11 cellular contexts compared by ENCODE assay signal in genomic region chr10:107847620-107848019, GRCh38.
DNase-seq lines count a peak whose midpoint lies in the region; ATAC-seq and TF ChIP-seq lines count a peak whose summit lies in the region.
"Had no signal": no experiment of that assay in that cellular context is flagged by ENCODE, and none has a peak within 500 bp of the region (broad histone marks: within the 10 kb centered on the region; RNA-seq: fewer than 3 reads in every experiment).

No MANE protein-coding gene starts in this region.

- ATAC-seq in GM18511 (IDR thresholded peaks at IDR 0.05; ENCODE audit: unreplicated experiment) (peak; percentile 52), HG02981 (IDR thresholded peaks at IDR 0.05; ENCODE audit: unreplicated experiment) (peak; percentile 86)

- H3K27ac ChIP-seq in PC-9 (no peak overlapping the region), ascending aorta (no peak overlapping the region), breast epithelium (no peak overlapping the region)

- CTCF ChIA-PET in PC-9 (lab: Charles Lee) = no interaction called here

- POLR2A ChIA-PET in PC-9 (lab: Charles Lee; ENCODE audit: unreplicated experiment) = no interaction called here

- H3K27me3 ChIP-seq in PC-9 (ENCODE audit: insufficient read depth, low read depth) = no peaks in the 10 kb centered on the region
- no peaks in the 10 kb centered on the region for H3K27me3 ChIP-seq in ascending aorta
- H3K27me3 ChIP-seq in breast epithelium = no peaks in the 10 kb centered on the region

- no peak overlapping the region for H2AFZ ChIP-seq in PC-9

- no peaks in the 10 kb centered on the region for H3K4me1 ChIP-seq in PC-9 (replicated peaks; ENCODE audit: insufficient read depth)
- no peaks in the 10 kb centered on the region for H3K4me1 ChIP-seq in ascending aorta
- no peaks in the 10 kb centered on the region for H3K4me1 ChIP-seq in breast epithelium

- H3K4me3 ChIP-seq in PC-9 (no peak overlapping the region), ascending aorta (no peak overlapping the region), breast epithelium (no peak overlapping the region)

- H3K9me3 ChIP-seq in PC-9 (ENCODE audit: insufficient read depth, low read depth) (no peaks in the 10 kb centered on the region), ascending aorta (no peaks in the 10 kb centered on the region), breast epithelium (peaks cover 0 to 4% of the 10 kb centered on the region in 2 donors)

- peak overlapping the region; percentile 31; the same call in 1 of the 2 replicates for H3K4me2 ChIP-seq in PC-9

- no peak for TF ChIP-seq POLR2A in breast epithelium (IDR thresholded peaks at IDR 0.05)

- no peaks in the 10 kb centered on the region for H3K79me2 ChIP-seq in PC-9 (ENCODE audit: low read depth)

- H3F3A ChIP-seq in PC-9 (ENCODE audit: insufficient read depth, low read depth) = no peaks in the 10 kb centered on the region

- intact Hi-C loops in PC-9 (cut with micrococcal nuclease; ENCODE audit: unreplicated experiment) (no loop called here), ascending aorta (cut with DNase I) (no loop called here), breast epithelium (cut with DNase I; ENCODE audit: low total_unique reads) (no loop called here)

- no peaks in the 10 kb centered on the region for H3K36me3 ChIP-seq in PC-9 (ENCODE audit: low read depth)
- no peaks in the 10 kb centered on the region for H3K36me3 ChIP-seq in ascending aorta
- H3K36me3 ChIP-seq in breast epithelium = no peaks in the 10 kb centered on the region

- no peaks in the 10 kb centered on the region for H4K20me1 ChIP-seq in PC-9 (ENCODE audit: insufficient read depth)

- no peaks in the 10 kb centered on the region for H3K9me2 ChIP-seq in PC-9 (ENCODE audit: insufficient read depth)

- DNase-seq in GM20000 (ENCODE audit: low spot score) = peak; percentile 9
- no peak for DNase-seq in PC-9
- no peak for DNase-seq in ascending aorta (ENCODE audit: low spot score in 2 of 2)
- DNase-seq in NCI-H748 (lab: John Stamatoyannopoulos, UW; ENCODE audit: unreplicated experiment) = no peak
- no peak for DNase-seq in breast epithelium (ENCODE audit: low spot score in 2 of 2)
- no peak for DNase-seq in HuH-7.5 (ENCODE audit: low spot score)
- DNase-seq: activated CD4-positive, CD25-positive, alpha-beta regulatory T cell; DMS 273 treated with DMSO at 0.1 percent for 48 hours; kidney glomerular epithelial cell had no signal

- no TSS peak for BruUV-seq in PC-9 (replicated peaks; lab: Mats Ljungman, UMichigan)

- TF ChIP-seq CTCF in GM20000 (IDR thresholded peaks at IDR 0.05; ENCODE audit: extremely low read depth, missing control alignments) (no peak), PC-9 (conservative IDR thresholded peaks at IDR 0.05) (no peak), ascending aorta (IDR thresholded peaks at IDR 0.05) (no peak), breast epithelium (IDR thresholded peaks at IDR 0.05) (no peak)
